20 cellular contexts compared by ENCODE assay signal in the genomic region with DNA sequence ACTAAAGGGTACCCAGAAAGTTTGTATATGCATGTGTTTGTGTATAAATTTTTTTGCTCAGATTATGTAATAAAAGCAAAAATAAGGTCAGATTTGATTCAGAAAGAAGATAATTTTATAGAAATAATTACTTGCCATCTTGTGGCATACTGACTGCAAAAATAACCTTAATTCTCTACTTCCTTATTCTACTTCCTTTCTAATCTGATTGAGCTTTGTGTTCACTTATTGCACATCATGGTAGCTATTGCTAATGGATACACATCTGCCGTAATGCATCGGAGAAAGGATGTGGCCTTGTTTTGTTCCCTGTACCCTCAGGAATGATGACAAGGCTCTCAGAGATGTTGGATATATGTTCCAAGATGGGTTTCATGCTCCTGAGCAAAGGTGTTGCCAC.
"Had no signal": no experiment of that assay in that cellular context is flagged by ENCODE, and none has a peak within 500 bp of the region (broad histone marks: within the 10 kb centered on the region; RNA-seq: fewer than 3 reads in every experiment).

No MANE protein-coding gene starts in this region.

- H3K4me3 Mint-ChIP-seq: activated naive CD4-positive, alpha-beta T cell treated with anti-CD3 and anti-CD28 coated beads, Interleukin-2, amount 50 U/mL, for 24 hours; central memory CD8-positive, alpha-beta T cell; stimulated activated memory B cell treated with anti-CD40 and anti-IgM and Interleukin-4, amounts not matched to agents 10 μg/mL and 1 μg/mL and 100 μg/mL, for 72 hours had no signal

- ATAC-seq: foreskin keratinocyte; left colon; stimulated activated memory B cell treated with anti-CD40 and anti-IgM and Interleukin-4, amounts not matched to agents 10 μg/mL and 1 μg/mL and 100 μg/mL, for 72 hours; upper lobe of right lung had no signal

- H3K4me3 ChIP-seq: ascending aorta, coronary artery, lung, sigmoid colon, thoracic aorta, upper lobe of right lung had no signal

- H3K4me1 ChIP-seq: ascending aorta, foreskin keratinocyte, sigmoid colon, upper lobe of right lung had no signal

- H3K4me1 Mint-ChIP-seq: activated naive CD4-positive, alpha-beta T cell treated with anti-CD3 and anti-CD28 coated beads, Interleukin-2, amount 50 U/mL, for 24 hours; central memory CD8-positive, alpha-beta T cell had no signal

- H3K9me3 ChIP-seq: ascending aorta, sigmoid colon, thoracic aorta, upper lobe of right lung had no signal

- H3K36me3 ChIP-seq: ascending aorta, sigmoid colon, thoracic aorta, upper lobe of right lung, WERI-Rb-1 had no signal

- H3K9me3 Mint-ChIP-seq: activated naive CD4-positive, alpha-beta T cell treated with anti-CD3 and anti-CD28 coated beads, Interleukin-2, amount 50 U/mL, for 24 hours; central memory CD8-positive, alpha-beta T cell; stimulated activated memory B cell treated with anti-CD40 and anti-IgM and Interleukin-4, amounts not matched to agents 10 μg/mL and 1 μg/mL and 100 μg/mL, for 72 hours had no signal

- DNase-seq: activated CD4-positive, alpha-beta T cell treated with anti-CD3 and anti-CD28 coated beads, Interleukin-2, amount 50 U/mL, for 48 hours; activated gamma-delta T cell; foreskin keratinocyte; glutamatergic neuron; hypothalamus; islet precursor cell; left colon; occipital lobe; posterior cingulate gyrus; sigmoid colon; stimulated activated CD4-positive, alpha-beta T cell treated with anti-CD3 and anti-CD28 coated beads, Interleukin-4, amount 100 ng/mL, for 24 hours; upper lobe of right lung; WERI-Rb-1 had no signal

- H3K27me3 ChIP-seq: ascending aorta, foreskin keratinocyte, sigmoid colon, upper lobe of right lung had no signal

- H3K27ac Mint-ChIP-seq: activated naive CD4-positive, alpha-beta T cell treated with anti-CD3 and anti-CD28 coated beads, Interleukin-2, amount 50 U/mL, for 24 hours; stimulated activated memory B cell treated with anti-CD40 and anti-IgM and Interleukin-4, amounts not matched to agents 10 μg/mL and 1 μg/mL and 100 μg/mL, for 72 hours had no signal

- H3K36me3 Mint-ChIP-seq: stimulated activated memory B cell treated with anti-CD40 and anti-IgM and Interleukin-4, amounts not matched to agents 10 μg/mL and 1 μg/mL and 100 μg/mL, for 72 hours had no signal

- H3K27ac ChIP-seq: ascending aorta, coronary artery, foreskin keratinocyte, sigmoid colon, thoracic aorta, upper lobe of right lung, WERI-Rb-1 had no signal
